ENCODE assay signal across 8 cellular contexts in the genomic region with DNA sequence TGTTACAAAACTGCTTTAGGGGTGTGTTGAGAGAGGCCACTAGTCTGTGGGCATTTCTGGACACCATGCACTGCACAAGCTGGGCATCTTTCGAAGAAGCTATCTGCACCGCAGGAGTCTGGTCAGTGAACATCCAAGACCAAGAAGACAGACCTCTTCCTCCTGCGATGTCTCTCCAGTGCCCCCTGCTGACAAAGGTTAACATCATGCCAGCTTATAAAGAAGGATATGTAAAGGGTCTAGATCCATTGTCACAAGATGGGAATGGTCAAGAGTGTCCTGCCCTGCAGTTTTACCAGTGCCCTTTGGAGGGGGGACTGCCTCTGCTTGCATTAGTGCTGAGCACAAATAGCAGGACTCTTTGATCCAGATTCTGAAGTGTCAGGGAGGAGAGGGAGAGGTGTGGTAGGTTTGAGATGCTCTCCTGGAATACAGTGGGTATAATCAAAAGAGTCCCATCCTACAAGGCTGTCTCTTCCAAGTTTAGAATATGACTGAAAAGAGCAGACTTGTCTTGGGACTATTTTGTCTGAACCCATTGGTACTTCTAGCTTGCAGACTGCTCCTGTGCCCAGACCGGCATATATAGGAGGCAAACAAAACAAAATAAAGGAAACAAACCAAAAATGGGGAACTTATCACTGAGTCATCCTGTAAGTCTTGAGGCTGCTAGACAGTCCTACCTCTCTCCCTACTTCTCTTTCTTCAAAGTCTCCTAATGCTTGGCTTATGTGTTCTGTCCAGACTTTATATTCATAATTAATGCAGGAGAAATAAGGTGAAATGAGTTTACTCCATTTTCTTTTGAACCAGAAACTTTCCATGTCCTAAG.
DNase-seq lines count a peak whose midpoint lies in the region; ATAC-seq and TF ChIP-seq lines count a peak whose summit lies in the region.

No MANE protein-coding gene starts in this region.

- H3K9me3 Mint-ChIP-seq in GM23338, result no peaks in the 10 kb centered on the region
- no peaks in the 10 kb centered on the region for H3K9me3 Mint-ChIP-seq in WTC11
- peaks cover 1% of the 10 kb centered on the region for H3K9me3 Mint-ChIP-seq in glutamatergic neuron (ENCODE audit: unreplicated experiment)

- H3K27ac Mint-ChIP-seq in GM23338 (no peak overlapping the region), WTC11 (no peak overlapping the region), glutamatergic neuron (ENCODE audit: unreplicated experiment) (no peak overlapping the region)

- no peak overlapping the region for H3K4me2 ChIP-seq in GM23338

- POLR2A ChIA-PET in WTC11 (lab: Charles Lee), result no interaction called here

- no peaks in the 10 kb centered on the region for H3K27me3 ChIP-seq in GM23338 (ENCODE audit: insufficient read depth)

- TF ChIP-seq CTCF in GM23338 (conservative IDR thresholded peaks at IDR 0.05; ENCODE audit: low read depth in 2 of 2) (peak; percentile 80 to 87), WTC11 (IDR thresholded peaks at IDR 0.05) (peak; percentile 44), glutamatergic neuron (IDR thresholded peaks at IDR 0.05; ENCODE audit: partially characterized antibody, unreplicated experiment) (peak; percentile 48)

- H3K9me2 ChIP-seq in GM23338 (ENCODE audit: insufficient read depth), result no peaks in the 10 kb centered on the region

- no peak overlapping the region for H3K27ac ChIP-seq in GM23338 (ENCODE audit: low read depth)

- H4K20me1 ChIP-seq in GM23338 (replicated peaks; ENCODE audit: insufficient read depth), result no peaks in the 10 kb centered on the region

- H3K36me3 Mint-ChIP-seq in GM23338 (ENCODE audit: low read depth) (no peaks in the 10 kb centered on the region), WTC11 (no peaks in the 10 kb centered on the region), glutamatergic neuron (ENCODE audit: unreplicated experiment) (no peaks in the 10 kb centered on the region)

- ATAC-seq in GM23338 (peak; percentile 95), WTC11 (peak; percentile 99), HG03571 (IDR thresholded peaks at IDR 0.05; ENCODE audit: unreplicated experiment) (no peak)

- H3K4me3 ChIP-seq in GM23338, result no peak overlapping the region

- H3F3A ChIP-seq in GM23338 (replicated peaks; ENCODE audit: low read depth), result no peaks in the 10 kb centered on the region

- CTCF ChIA-PET in WTC11 (lab: Charles Lee), result interaction anchor here (0.7 to 1.7 kb wide), 8 partner anchors 10 to 468 kb away, joined by 3 to 11 read pairs (median 3); no protein-coding TSS in a partner anchor

- no peak overlapping the region for H3K4me3 Mint-ChIP-seq in GM23338
- no peak overlapping the region for H3K4me3 Mint-ChIP-seq in WTC11
- no peak overlapping the region for H3K4me3 Mint-ChIP-seq in glutamatergic neuron (ENCODE audit: unreplicated experiment)

- H3K79me2 ChIP-seq in GM23338 (replicated peaks; ENCODE audit: insufficient read depth), result no peaks in the 10 kb centered on the region

- H3K4me1 Mint-ChIP-seq in GM23338 (no peaks in the 10 kb centered on the region), WTC11 (peaks cover 2% of the 10 kb centered on the region; the same call in 1 of the 2 replicates), glutamatergic neuron (ENCODE audit: low read depth, unreplicated experiment) (no peaks in the 10 kb centered on the region)

- no peak overlapping the region for H2AFZ ChIP-seq in GM23338

- H3K4me1 ChIP-seq in GM23338 (ENCODE audit: insufficient read depth), result no peaks in the 10 kb centered on the region

- no peaks in the 10 kb centered on the region for H3K36me3 ChIP-seq in GM23338 (ENCODE audit: insufficient read depth)

- H3K27me3 Mint-ChIP-seq in GM23338 (ENCODE audit: insufficient read depth, low read depth, poor library complexity) (no peaks in the 10 kb centered on the region), WTC11 (ENCODE audit: low read depth) (no peaks in the 10 kb centered on the region), glutamatergic neuron (ENCODE audit: unreplicated experiment) (no peaks in the 10 kb centered on the region)

- DNase-seq in EL (peak; percentile 80), GM23338 (ENCODE audit: low spot score) (peak; percentile 86), NCI-H1105 (lab: John Stamatoyannopoulos, UW) (peak; percentile 19), WTC11 (ENCODE audit: low spot score) (peak; percentile 68), glutamatergic neuron (peak; percentile 61), renal cortical epithelial cell (ENCODE audit: low read depth) (peak; percentile 69), NCI-H2107 treated with DMSO at 0.1 percent for 48 hours (lab: John Stamatoyannopoulos, UW; ENCODE audit: unreplicated experiment) (no peak)

TF ChIP-seq in GM23338, 12 proteins besides CTCF, POLR2A, EP300 and RAD21 (continues in another document):
- TF ChIP-seq ETS1 (IDR thresholded peaks at IDR 0.05) (no peak), ZNF331 (CRISPR knock-in tag; IDR thresholded peaks at IDR 0.05; ENCODE audit: low read depth) (no peak), NANOG (IDR thresholded peaks at IDR 0.05; ENCODE audit: borderline replicate concordance) (no peak)
- TF ChIP-seq, protein P1, sequence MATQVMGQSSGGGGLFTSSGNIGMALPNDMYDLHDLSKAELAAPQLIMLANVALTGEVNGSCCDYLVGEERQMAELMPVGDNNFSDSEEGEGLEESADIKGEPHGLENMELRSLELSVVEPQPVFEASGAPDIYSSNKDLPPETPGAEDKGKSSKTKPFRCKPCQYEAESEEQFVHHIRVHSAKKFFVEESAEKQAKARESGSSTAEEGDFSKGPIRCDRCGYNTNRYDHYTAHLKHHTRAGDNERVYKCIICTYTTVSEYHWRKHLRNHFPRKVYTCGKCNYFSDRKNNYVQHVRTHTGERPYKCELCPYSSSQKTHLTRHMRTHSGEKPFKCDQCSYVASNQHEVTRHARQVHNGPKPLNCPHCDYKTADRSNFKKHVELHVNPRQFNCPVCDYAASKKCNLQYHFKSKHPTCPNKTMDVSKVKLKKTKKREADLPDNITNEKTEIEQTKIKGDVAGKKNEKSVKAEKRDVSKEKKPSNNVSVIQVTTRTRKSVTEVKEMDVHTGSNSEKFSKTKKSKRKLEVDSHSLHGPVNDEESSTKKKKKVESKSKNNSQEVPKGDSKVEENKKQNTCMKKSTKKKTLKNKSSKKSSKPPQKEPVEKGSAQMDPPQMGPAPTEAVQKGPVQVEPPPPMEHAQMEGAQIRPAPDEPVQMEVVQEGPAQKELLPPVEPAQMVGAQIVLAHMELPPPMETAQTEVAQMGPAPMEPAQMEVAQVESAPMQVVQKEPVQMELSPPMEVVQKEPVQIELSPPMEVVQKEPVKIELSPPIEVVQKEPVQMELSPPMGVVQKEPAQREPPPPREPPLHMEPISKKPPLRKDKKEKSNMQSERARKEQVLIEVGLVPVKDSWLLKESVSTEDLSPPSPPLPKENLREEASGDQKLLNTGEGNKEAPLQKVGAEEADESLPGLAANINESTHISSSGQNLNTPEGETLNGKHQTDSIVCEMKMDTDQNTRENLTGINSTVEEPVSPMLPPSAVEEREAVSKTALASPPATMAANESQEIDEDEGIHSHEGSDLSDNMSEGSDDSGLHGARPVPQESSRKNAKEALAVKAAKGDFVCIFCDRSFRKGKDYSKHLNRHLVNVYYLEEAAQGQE (IDR thresholded peaks at IDR 0.05; ENCODE audit: unreplicated experiment), result no peak

TF ChIP-seq in WTC11, 78 proteins besides CTCF, POLR2A, EP300 and RAD21:
- TF ChIP-seq ZNF121 (CRISPR knock-in tag; IDR thresholded peaks at IDR 0.05) (0 out of 2 replicates have a peak, but pooled peaks have one; percentile 62), ZNF317 (CRISPR knock-in tag; IDR thresholded peaks at IDR 0.05; ENCODE audit: borderline replicate concordance, low read depth) (no peak), ZNF423 (CRISPR knock-in tag; IDR thresholded peaks at IDR 0.05) (no peak)
